ENCODE assay signal across 6 cellular contexts in the genomic region with DNA sequence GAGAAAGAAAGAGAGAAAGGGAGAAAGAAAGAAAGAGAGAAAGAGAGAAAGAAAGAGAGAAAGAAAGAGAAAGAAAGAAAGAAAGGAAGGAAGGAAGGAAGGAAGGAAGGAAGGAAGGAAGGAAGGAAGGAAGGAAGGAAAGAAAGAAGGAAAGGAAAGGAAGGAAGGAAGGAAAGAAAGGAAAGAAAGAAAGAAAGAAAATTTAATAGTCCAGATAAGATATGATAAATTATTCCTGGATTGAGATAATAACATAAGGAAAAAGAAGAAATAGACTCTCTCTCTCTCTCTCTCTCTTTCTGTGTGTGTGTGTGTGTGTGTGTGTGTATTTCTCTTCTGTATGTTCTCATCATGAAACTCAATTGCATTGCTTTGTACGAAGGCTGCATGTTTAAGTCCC.
DNase-seq lines count a peak whose midpoint lies in the region; ATAC-seq, FAIRE-seq and TF ChIP-seq lines count a peak whose summit lies in the region.
"Not testable (repeated sequence)": the region's sequence is repeated elsewhere in the genome, so short reads cannot be mapped to it uniquely, and the experiment has no call there.

No MANE protein-coding gene starts in this region.

- not testable (repeated sequence) for H3K9ac ChIP-seq in endodermal cell (ENCODE audit: extremely low read depth, low read length, poor library complexity, severe bottlenecking); HepG2 (ENCODE audit: insufficient read depth, low read depth, low read length)

- not testable (repeated sequence) for DNase-seq in A673 (ENCODE audit: low spot score); activated T-cell treated with anti-CD3 and anti-CD28 coated beads, Interleukin-2, amount 50 U/mL, for 72 hours; endodermal cell; glutamatergic neuron; HepG2 (ENCODE audit: low spot score)

- H2AFZ ChIP-seq in HepG2 (ENCODE audit: low read length), result not testable (repeated sequence)

- H3K4me2 ChIP-seq in HepG2 (ENCODE audit: low read depth, low read length), result not testable (repeated sequence)

- WGBS in endodermal cell (ENCODE audit: insufficient coverage in 1 of 2, insufficient read length in 1 of 2), 2 experiments, result 87% methylated on average over 1 of the region's 1 CpG; no CpG with 5 or more reads in 1 of the 2 experiments
- 100% methylated on average over 1 of the region's 1 CpG for WGBS in HepG2 (ENCODE audit: low lambda C conversion rate)

- H3K79me2 ChIP-seq in HepG2 (ENCODE audit: insufficient read depth, low read length), result peaks cover 63% of the 10 kb centered on the region

- CTCF ChIA-PET in A673 (lab: Charles Lee); HEK293 (lab: Yijun Ruan, JAX); HepG2 (lab: Yijun Ruan, JAX; ENCODE audit: low intra/inter-chr PET ratio, low total read pairs): not testable (repeated sequence)

- not testable (repeated sequence) for TF ChIP-seq POLR2A in HepG2 (IDR thresholded peaks at IDR 0.05; ENCODE audit: insufficient read depth in 1 of 2, low read depth in 2 of 2, low read length in 2 of 2)

- BruUV-seq in A673 (replicated peaks; lab: Mats Ljungman, UMichigan); HepG2 (replicated peaks; lab: Mats Ljungman, UMichigan): not testable (repeated sequence)

- H3K4me3 Mint-ChIP-seq in activated T-cell treated with anti-CD3 and anti-CD28 coated beads, Interleukin-2, amount 50 U/mL, for 72 hours; endodermal cell; glutamatergic neuron (ENCODE audit: unreplicated experiment): not testable (repeated sequence)

- not testable (repeated sequence) for TF ChIP-seq CTCF in A673 (conservative IDR thresholded peaks at IDR 0.05; ENCODE audit: low read depth, low read length); HEK293 (tag by site-specific recombination; IDR thresholded peaks at IDR 0.05); endodermal cell (conservative IDR thresholded peaks at IDR 0.05); glutamatergic neuron (IDR thresholded peaks at IDR 0.05; ENCODE audit: partially characterized antibody, unreplicated experiment); HepG2 (CRISPR knock-in tag; IDR thresholded peaks at IDR 0.05)

- FAIRE-seq in HepG2 (lab: Jason Lieb, UNC), result not testable (repeated sequence)

- peak overlapping the region; percentile 70 for H3K27ac Mint-ChIP-seq in activated T-cell treated with anti-CD3 and anti-CD28 coated beads, Interleukin-2, amount 50 U/mL, for 72 hours
- H3K27ac Mint-ChIP-seq in endodermal cell (peak overlapping the region; percentile 48), glutamatergic neuron (ENCODE audit: unreplicated experiment) (peak overlapping the region; percentile 54)

- ATAC-seq in activated T-cell treated with anti-CD3 and anti-CD28 coated beads, Interleukin-2, amount 50 U/mL, for 72 hours (replicated peaks in 1 of 2); HepG2: not testable (repeated sequence)

- H3K36me3 Mint-ChIP-seq in activated T-cell treated with anti-CD3 and anti-CD28 coated beads, Interleukin-2, amount 50 U/mL, for 72 hours (ENCODE audit: insufficient read depth in 2 of 2); endodermal cell (ENCODE audit: low read depth); glutamatergic neuron (ENCODE audit: unreplicated experiment): not testable (repeated sequence)

- not testable (repeated sequence) for H4K20me1 ChIP-seq in HepG2 (ENCODE audit: insufficient read depth, low read length)

- not testable (repeated sequence) for H3K27me3 ChIP-seq in A673 (replicated peaks; ENCODE audit: insufficient read depth, low read depth, low read length, poor library complexity); endodermal cell (ENCODE audit: control insufficient read depth, insufficient read depth, low read length, poor library complexity, severe bottlenecking); HepG2 (ENCODE audit: control insufficient read depth in 1 of 2, insufficient read depth in 2 of 2, low read length in 2 of 2)

- in situ Hi-C loops in HepG2 (cut with HindIII; ENCODE audit: extremely low pct_ligation_motif_present, low pct_unique_long_range_greater_than_20kb), result not testable (repeated sequence)

- H3K4me1 ChIP-seq in A673 (ENCODE audit: insufficient read depth, low read length, poor library complexity, severe bottlenecking), result peaks cover 50% of the 10 kb centered on the region
- H3K4me1 ChIP-seq in HEK293 (ENCODE audit: control insufficient read depth, insufficient read depth, low read length); endodermal cell (ENCODE audit: control insufficient read depth, insufficient read depth, low read length): not testable (repeated sequence)
- peaks cover 64% of the 10 kb centered on the region for H3K4me1 ChIP-seq in HepG2 (ENCODE audit: insufficient read depth, low read length)

- not testable (repeated sequence) for H3K4me3 ChIP-seq in A673 (ENCODE audit: low read depth, low read length, poor library complexity, severe bottlenecking); HEK293 (ENCODE audit: low read depth, low read length); endodermal cell (ENCODE audit: low read length); HepG2 (replicated peaks in 1 of 3; ENCODE audit: insufficient read depth in 1 of 3, low read depth in 2 of 3, low read length in 3 of 3)

- H3K36me3 ChIP-seq in A673 (ENCODE audit: insufficient read depth, low read length, poor library complexity, severe bottlenecking); HEK293 (ENCODE audit: control insufficient read depth in 2 of 2, insufficient read depth in 1 of 2, low read length in 2 of 2); endodermal cell (ENCODE audit: control insufficient read depth, insufficient read depth, low read length); HepG2 (replicated peaks in 1 of 2; ENCODE audit: control insufficient read depth in 1 of 2, insufficient read depth in 2 of 2, low read length in 2 of 2): not testable (repeated sequence)

- H3K27ac ChIP-seq in A673 (ENCODE audit: low read depth, low read length, poor library complexity, severe bottlenecking), result peak overlapping the region; percentile 21
- H3K27ac ChIP-seq in HEK293 (ENCODE audit: extremely low read depth, low read depth, low read length); endodermal cell (ENCODE audit: low read depth, low read length); HepG2 (ENCODE audit: extremely low read length, insufficient read depth, low read length): not testable (repeated sequence)

- not testable (repeated sequence) for H3K9me3 Mint-ChIP-seq in activated T-cell treated with anti-CD3 and anti-CD28 coated beads, Interleukin-2, amount 50 U/mL, for 72 hours; endodermal cell; glutamatergic neuron (ENCODE audit: unreplicated experiment)

- not testable (repeated sequence) for H3K4me1 Mint-ChIP-seq in activated T-cell treated with anti-CD3 and anti-CD28 coated beads, Interleukin-2, amount 50 U/mL, for 72 hours (ENCODE audit: low read depth); endodermal cell
- peaks cover 60% of the 10 kb centered on the region for H3K4me1 Mint-ChIP-seq in glutamatergic neuron (ENCODE audit: low read depth, unreplicated experiment)

- TF ChIP-seq RAD21 in HepG2 (CRISPR knock-in tag; IDR thresholded peaks at IDR 0.05), result not testable (repeated sequence)

- POLR2A ChIA-PET in A673 (lab: Charles Lee; ENCODE audit: low non-redundant PET), result interaction anchor here (0.7 kb wide), 1 partner anchor 23 kb away, joined by 8 read pairs; no protein-coding TSS in a partner anchor
- POLR2A ChIA-PET in HEK293 (lab: Yijun Ruan, JAX); HepG2 (lab: Yijun Ruan, JAX): not testable (repeated sequence)

- not testable (repeated sequence) for H3K27me3 Mint-ChIP-seq in activated T-cell treated with anti-CD3 and anti-CD28 coated beads, Interleukin-2, amount 50 U/mL, for 72 hours (ENCODE audit: low read depth); endodermal cell (ENCODE audit: insufficient read depth); glutamatergic neuron (ENCODE audit: unreplicated experiment)

- TF ChIP-seq EP300 in HepG2 (IDR thresholded peaks at IDR 0.05; ENCODE audit: low read depth in 2 of 2, low read length in 2 of 2); HepG2 (CRISPR knock-in tag; IDR thresholded peaks at IDR 0.05; ENCODE audit: borderline replicate concordance): not testable (repeated sequence)

- intact Hi-C loops in A673 (cut with micrococcal nuclease; ENCODE audit: unreplicated experiment); HepG2 (cut with micrococcal nuclease; ENCODE audit: unreplicated experiment): not testable (repeated sequence)

- not testable (repeated sequence) for H3K9me3 ChIP-seq in A673 (ENCODE audit: low read depth, low read length, poor library complexity, severe bottlenecking); HEK293 (ENCODE audit: control insufficient read depth, insufficient read depth, low read depth, low read length); endodermal cell (ENCODE audit: control insufficient read depth, low read length); HepG2 (ENCODE audit: low read length)

TF ChIP-seq in HEK293, 187 proteins besides CTCF, POLR2A, EP300 and RAD21 (continues in another document):
- TF ChIP-seq ZNF366 (tag by site-specific recombination; conservative IDR thresholded peaks at IDR 0.05), result peak; percentile 93

TF ChIP-seq in HepG2, 621 proteins besides CTCF, POLR2A, EP300 and RAD21:
- TF ChIP-seq SRSF9 (IDR thresholded peaks at IDR 0.05; ENCODE audit: borderline replicate concordance, insufficient read depth, low read depth, low read length, poor library complexity, severe bottlenecking), result peak; percentile 53
